ENCODE assay signal across 8 cellular contexts in the genomic region with DNA sequence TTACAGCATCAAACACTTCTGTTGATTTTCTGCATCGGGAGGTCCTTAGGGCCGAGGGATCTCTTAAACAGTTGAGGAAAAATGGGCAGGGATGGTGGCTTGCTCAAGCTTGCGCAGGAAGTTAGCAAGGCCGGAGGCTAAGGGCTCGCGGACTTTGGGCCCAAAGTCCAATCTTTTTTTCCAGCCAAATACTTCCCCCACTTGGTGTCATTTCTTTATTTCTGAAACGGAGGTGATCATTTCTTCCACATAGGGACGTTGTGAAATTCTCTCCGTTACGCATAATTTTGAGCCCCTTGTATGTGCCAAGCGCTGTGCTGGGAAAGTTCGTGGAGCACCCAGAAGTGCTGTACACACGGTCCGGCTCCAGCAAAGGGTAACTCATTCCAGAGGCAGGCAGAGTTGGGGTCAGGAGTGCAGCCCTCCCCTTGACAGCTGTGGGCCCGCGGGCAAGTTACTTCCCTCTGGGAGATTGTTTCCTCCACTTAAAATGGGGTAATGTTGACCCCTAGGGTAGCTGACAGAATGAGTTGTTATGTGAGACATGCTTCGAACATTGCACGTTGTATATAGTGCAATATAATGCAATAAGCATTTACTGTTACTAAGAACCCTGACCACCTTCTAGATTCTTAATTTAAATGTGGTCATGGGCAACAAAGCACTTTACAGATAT.
DNase-seq lines count a peak whose midpoint lies in the region; ATAC-seq lines count a peak whose summit lies in the region.

No MANE protein-coding gene starts in this region.

- H3K9ac ChIP-seq in endocrine pancreas (ENCODE audit: control insufficient read depth, insufficient read depth, low read length) = peak overlapping the region; percentile 50

- H3K4me1 ChIP-seq in endocrine pancreas (ENCODE audit: control insufficient read depth, insufficient read depth, low read length) (peaks cover 6% of the 10 kb centered on the region), neuron (ENCODE audit: insufficient read depth, low read length) (peaks cover 23% of the 10 kb centered on the region)

- no peak for ATAC-seq in HG03565 (IDR thresholded peaks at IDR 0.05; ENCODE audit: unreplicated experiment)

- no peaks in the 10 kb centered on the region for H3K9me3 ChIP-seq in endocrine pancreas (ENCODE audit: control insufficient read depth, low read length)
- H3K9me3 ChIP-seq in neuron (ENCODE audit: low read length) = no peaks in the 10 kb centered on the region

- H3K27me3 ChIP-seq in endocrine pancreas (ENCODE audit: control insufficient read depth, insufficient read depth, low read length) (no peaks in the 10 kb centered on the region), neuron (ENCODE audit: insufficient read depth, low read length) (no peaks in the 10 kb centered on the region)

- H3K36me3 ChIP-seq in endocrine pancreas (ENCODE audit: control insufficient read depth, insufficient read depth, low read length) (peaks cover 9% of the 10 kb centered on the region), neuron (ENCODE audit: insufficient read depth, low read length) (peaks cover 33% of the 10 kb centered on the region)

- no peak overlapping the region for H2AFZ ChIP-seq in neuron (ENCODE audit: low read depth, low read length)

- DNase-seq in NOMO-1 treated with DMSO at 0.1 percent for 48 hours (lab: John Stamatoyannopoulos, UW; ENCODE audit: unreplicated experiment) (peak; percentile 54), HUDEP-2 (lab: John Stamatoyannopoulos, UW; ENCODE audit: unreplicated experiment in 76 of 76) (no peak), anterior cingulate cortex (lab: John Stamatoyannopoulos, UW) (no peak), midbrain (lab: John Stamatoyannopoulos, UW) (no peak)

- H3K4me3 ChIP-seq in GM08714 (ENCODE audit: low read length) = peak overlapping the region; percentile 84
- peak overlapping the region; percentile 66 for H3K4me3 ChIP-seq in endocrine pancreas (ENCODE audit: control insufficient read depth, insufficient read depth, low read length)
- peak overlapping the region; percentile 95 for H3K4me3 ChIP-seq in neuron (ENCODE audit: low read length)
